19 cellular contexts compared by ENCODE assay signal in genomic region chr2:139196754-139197153, GRCh38.
"Had no signal": no experiment of that assay in that cellular context is flagged by ENCODE, and none has a peak within 500 bp of the region (broad histone marks: within the 10 kb centered on the region; RNA-seq: fewer than 3 reads in every experiment).

No MANE protein-coding gene starts in this region.

- H3K4me1 Mint-ChIP-seq: activated naive CD8-positive, alpha-beta T cell treated with anti-CD3 and anti-CD28 coated beads, Interleukin-2, amount 10 ng/mL, durations not matched to agents 7 days and 5 days had no signal

- DNase-seq: activated CD4-positive, alpha-beta T cell treated with anti-CD3 and anti-CD28 coated beads for 4 hours; activated CD8-positive, alpha-beta memory T cell treated with anti-CD3 and anti-CD28 coated beads, Interleukin-2, amount 50 U/mL, for 4 hours; activated CD8-positive, alpha-beta T cell treated with anti-CD3 and anti-CD28 coated beads for 36 hours; activated naive CD4-positive, alpha-beta T cell treated with anti-CD3 and anti-CD28 coated beads, Interleukin-2, amount 50 U/mL, for 16 hours; activated naive CD8-positive, alpha-beta T cell treated with anti-CD3 and anti-CD28 coated beads, Interleukin-2, amount 10 ng/mL, durations not matched to agents 7 days and 5 days; adrenal gland; anterior cingulate cortex; caudate nucleus; NCI-H1092; NCI-H1417; NCI-H1930; NCI-H510A treated with DMSO at 0.1 percent for 48 hours; NCI-H69; NK-92 treated with Interleukin-12 subunit alpha and Interleukin-12 subunit beta, amount 100 ng/mL, for 24 hours; Peyer's patch; SHP77 treated with DMSO at 0.1 percent for 48 hours had no signal

- H3K9me3 ChIP-seq: adrenal gland, breast epithelium, Peyer's patch had no signal

- H3K27ac Mint-ChIP-seq: activated CD8-positive, alpha-beta T cell treated with anti-CD3 and anti-CD28 coated beads for 36 hours; activated naive CD8-positive, alpha-beta T cell treated with anti-CD3 and anti-CD28 coated beads, Interleukin-2, amount 10 ng/mL, durations not matched to agents 7 days and 5 days; T-helper 1 cell treated with Interleukin-12 subunit alpha and Interleukin-12 subunit beta and Interleukin-4 antibody, amounts not matched to agents 30 μg/mL and 1 μg/mL, for 36 hours had no signal

- H3K4me3 Mint-ChIP-seq: activated CD8-positive, alpha-beta T cell treated with anti-CD3 and anti-CD28 coated beads for 36 hours; activated naive CD8-positive, alpha-beta T cell treated with anti-CD3 and anti-CD28 coated beads, Interleukin-2, amount 10 ng/mL, durations not matched to agents 7 days and 5 days; T-helper 1 cell treated with Interleukin-12 subunit alpha and Interleukin-12 subunit beta and Interleukin-4 antibody, amounts not matched to agents 30 μg/mL and 1 μg/mL, for 36 hours had no signal

- H3K27me3 ChIP-seq: adrenal gland, breast epithelium, Peyer's patch had no signal

- H3K9me3 Mint-ChIP-seq: activated naive CD8-positive, alpha-beta T cell treated with anti-CD3 and anti-CD28 coated beads, Interleukin-2, amount 10 ng/mL, durations not matched to agents 7 days and 5 days had no signal

- H3K36me3 ChIP-seq: adrenal gland, breast epithelium, Peyer's patch had no signal

- ATAC-seq: activated CD4-positive, CD25-positive, alpha-beta regulatory T cell treated with anti-CD3 and anti-CD28 coated beads, Interleukin-2, amount 50 U/mL, for 24 hours; activated CD8-positive, alpha-beta T cell treated with anti-CD3 and anti-CD28 coated beads for 36 hours had no signal

- H3K27me3 Mint-ChIP-seq: activated CD8-positive, alpha-beta T cell treated with anti-CD3 and anti-CD28 coated beads for 36 hours; activated naive CD8-positive, alpha-beta T cell treated with anti-CD3 and anti-CD28 coated beads, Interleukin-2, amount 10 ng/mL, durations not matched to agents 7 days and 5 days had no signal

- H3K4me1 ChIP-seq: adrenal gland, breast epithelium, Peyer's patch had no signal

- H3K4me3 ChIP-seq: adrenal gland, breast epithelium, Peyer's patch had no signal

- H3K27ac ChIP-seq: adrenal gland, breast epithelium, Peyer's patch had no signal

- H3K36me3 Mint-ChIP-seq: activated naive CD8-positive, alpha-beta T cell treated with anti-CD3 and anti-CD28 coated beads, Interleukin-2, amount 10 ng/mL, durations not matched to agents 7 days and 5 days had no signal
